ENCODE assay signal across 1 cellular context in the genomic region with DNA sequence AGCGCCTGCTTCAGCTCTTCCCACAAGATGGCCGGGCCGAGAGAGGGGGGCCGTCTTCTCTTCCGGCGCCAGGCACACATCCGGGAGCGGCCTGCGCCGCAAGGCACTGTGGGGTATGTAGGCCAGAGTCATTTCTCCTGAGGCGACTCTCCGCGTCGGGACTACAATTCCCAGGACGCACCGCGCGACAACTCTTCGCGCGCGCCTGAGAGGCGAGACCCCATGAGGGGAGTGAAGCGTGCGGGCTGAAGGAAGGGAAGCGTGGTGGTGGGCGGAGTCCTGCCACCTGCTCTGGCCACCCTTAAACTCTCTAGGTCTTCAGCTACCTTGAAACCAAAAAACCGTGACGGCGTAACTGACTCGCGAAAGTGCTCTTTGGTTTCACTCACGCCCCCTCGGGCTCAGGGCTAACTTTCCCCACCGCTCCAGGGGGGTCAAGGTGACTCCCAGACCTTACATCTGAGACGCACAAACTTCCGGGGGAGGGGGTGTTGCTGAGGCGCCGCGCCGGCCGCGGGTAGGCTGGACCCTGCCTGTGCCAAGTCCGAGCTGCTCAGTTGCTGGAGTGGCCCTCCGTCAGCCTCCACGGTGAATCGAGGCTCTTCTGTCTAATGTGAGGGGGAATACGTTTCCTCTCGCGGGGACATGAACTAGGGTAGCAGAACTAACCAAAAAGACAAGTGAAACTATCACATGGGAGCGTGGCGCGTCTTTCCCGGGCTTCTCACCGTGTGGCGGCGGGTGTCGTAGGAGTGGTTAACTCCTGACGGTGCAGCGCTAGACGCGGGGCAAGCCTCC.
A peak's percentile ranks its signal among the peaks of the same experiment; 100 is the strongest.
TF ChIP-seq lines count a peak whose summit lies in the region.

A gene (minus strand): TSS at position 45 of the 798 bp plus-strand sequence. CDS start 102 bp downstream, outside the sequence.

TF ChIP-seq in HepG2, 621 proteins besides CTCF, POLR2A, EP300 and RAD21 (continued from another document):
- TF ChIP-seq ZFP36 (IDR thresholded peaks at IDR 0.05; ENCODE audit: borderline replicate concordance, low read depth, low read length, partially characterized antibody) (peak; percentile 9), KLF12 (CRISPR knock-in tag; IDR thresholded peaks at IDR 0.05; ENCODE audit: borderline replicate concordance) (peak; percentile 33; the same call in 1 of the 2 replicates), RFX5 (IDR thresholded peaks at IDR 0.05; ENCODE audit: low read depth, low read length) (no peak), ATM (IDR thresholded peaks at IDR 0.05; ENCODE audit: borderline replicate concordance) (no peak), ERF (CRISPR knock-in tag; IDR thresholded peaks at IDR 0.05) (peak; percentile 53; the same call in 1 of the 2 replicates), ZFP62 (CRISPR knock-in tag; IDR thresholded peaks at IDR 0.05) (no peak), ZNF781 (CRISPR knock-in tag; IDR thresholded peaks at IDR 0.05; ENCODE audit: borderline replicate concordance, not compliant biosample characterization) (no peak), ZBTB42 (CRISPR knock-in tag; IDR thresholded peaks at IDR 0.05) (peak; percentile 67; the same call in 1 of the 2 replicates), POLR2AphosphoS5 (IDR thresholded peaks at IDR 0.05; ENCODE audit: low read depth, low read length) (peak; percentile 83), ZNF326 (CRISPR knock-in tag; IDR thresholded peaks at IDR 0.05; ENCODE audit: borderline replicate concordance) (no peak), AKAP8 (CRISPR knock-in tag; IDR thresholded peaks at IDR 0.05) (no peak), RBM22 (optimal IDR thresholded peaks at IDR 0.05; ENCODE audit: low read length) (peak; percentile 25), SAP130 (CRISPR knock-in tag; IDR thresholded peaks at IDR 0.05; ENCODE audit: low read depth) (peak; percentile 90), IRF2 (CRISPR knock-in tag; IDR thresholded peaks at IDR 0.05) (peak; percentile 39), ZFP36L1 (CRISPR knock-in tag; IDR thresholded peaks at IDR 0.05) (peak; percentile 34; the same call in 1 of the 2 replicates), PCBP2 (optimal IDR thresholded peaks at IDR 0.05; ENCODE audit: low read depth, low read length, poor library complexity, severe bottlenecking) (no peak)
- TF ChIP-seq, protein P1, sequence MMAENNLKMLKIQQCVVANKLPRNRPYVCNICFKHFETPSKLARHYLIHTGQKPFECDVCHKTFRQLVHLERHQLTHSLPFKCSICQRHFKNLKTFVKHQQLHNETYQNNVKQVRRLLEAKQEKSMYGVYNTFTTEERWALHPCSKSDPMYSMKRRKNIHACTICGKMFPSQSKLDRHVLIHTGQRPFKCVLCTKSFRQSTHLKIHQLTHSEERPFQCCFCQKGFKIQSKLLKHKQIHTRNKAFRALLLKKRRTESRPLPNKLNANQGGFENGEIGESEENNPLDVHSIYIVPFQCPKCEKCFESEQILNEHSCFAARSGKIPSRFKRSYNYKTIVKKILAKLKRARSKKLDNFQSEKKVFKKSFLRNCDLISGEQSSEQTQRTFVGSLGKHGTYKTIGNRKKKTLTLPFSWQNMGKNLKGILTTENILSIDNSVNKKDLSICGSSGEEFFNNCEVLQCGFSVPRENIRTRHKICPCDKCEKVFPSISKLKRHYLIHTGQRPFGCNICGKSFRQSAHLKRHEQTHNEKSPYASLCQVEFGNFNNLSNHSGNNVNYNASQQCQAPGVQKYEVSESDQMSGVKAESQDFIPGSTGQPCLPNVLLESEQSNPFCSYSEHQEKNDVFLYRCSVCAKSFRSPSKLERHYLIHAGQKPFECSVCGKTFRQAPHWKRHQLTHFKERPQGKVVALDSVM (CRISPR knock-in tag; IDR thresholded peaks at IDR 0.05): peak; percentile 48
- TF ChIP-seq, protein P2, sequence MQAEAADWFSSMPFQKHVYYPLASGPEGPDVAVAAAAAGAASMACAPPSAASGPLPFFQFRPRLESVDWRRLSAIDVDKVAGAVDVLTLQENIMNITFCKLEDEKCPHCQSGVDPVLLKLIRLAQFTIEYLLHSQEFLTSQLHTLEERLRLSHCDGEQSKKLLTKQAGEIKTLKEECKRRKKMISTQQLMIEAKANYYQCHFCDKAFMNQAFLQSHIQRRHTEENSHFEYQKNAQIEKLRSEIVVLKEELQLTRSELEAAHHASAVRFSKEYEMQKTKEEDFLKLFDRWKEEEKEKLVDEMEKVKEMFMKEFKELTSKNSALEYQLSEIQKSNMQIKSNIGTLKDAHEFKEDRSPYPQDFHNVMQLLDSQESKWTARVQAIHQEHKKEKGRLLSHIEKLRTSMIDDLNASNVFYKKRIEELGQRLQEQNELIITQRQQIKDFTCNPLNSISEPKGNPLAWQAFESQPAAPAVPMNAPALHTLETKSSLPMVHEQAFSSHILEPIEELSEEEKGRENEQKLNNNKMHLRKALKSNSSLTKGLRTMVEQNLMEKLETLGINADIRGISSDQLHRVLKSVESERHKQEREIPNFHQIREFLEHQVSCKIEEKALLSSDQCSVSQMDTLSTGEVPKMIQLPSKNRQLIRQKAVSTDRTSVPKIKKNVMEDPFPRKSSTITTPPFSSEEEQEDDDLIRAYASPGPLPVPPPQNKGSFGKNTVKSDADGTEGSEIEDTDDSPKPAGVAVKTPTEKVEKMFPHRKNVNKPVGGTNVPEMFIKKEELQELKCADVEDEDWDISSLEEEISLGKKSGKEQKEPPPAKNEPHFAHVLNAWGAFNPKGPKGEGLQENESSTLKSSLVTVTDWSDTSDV (CRISPR knock-in tag; IDR thresholded peaks at IDR 0.05): peak; percentile 81; the same call in 1 of the 2 replicates
- TF ChIP-seq, protein P3, sequence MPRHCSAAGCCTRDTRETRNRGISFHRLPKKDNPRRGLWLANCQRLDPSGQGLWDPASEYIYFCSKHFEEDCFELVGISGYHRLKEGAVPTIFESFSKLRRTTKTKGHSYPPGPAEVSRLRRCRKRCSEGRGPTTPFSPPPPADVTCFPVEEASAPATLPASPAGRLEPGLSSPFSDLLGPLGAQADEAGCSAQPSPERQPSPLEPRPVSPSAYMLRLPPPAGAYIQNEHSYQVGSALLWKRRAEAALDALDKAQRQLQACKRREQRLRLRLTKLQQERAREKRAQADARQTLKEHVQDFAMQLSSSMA (CRISPR knock-in tag; IDR thresholded peaks at IDR 0.05): no peak
- TF ChIP-seq, protein P4, sequence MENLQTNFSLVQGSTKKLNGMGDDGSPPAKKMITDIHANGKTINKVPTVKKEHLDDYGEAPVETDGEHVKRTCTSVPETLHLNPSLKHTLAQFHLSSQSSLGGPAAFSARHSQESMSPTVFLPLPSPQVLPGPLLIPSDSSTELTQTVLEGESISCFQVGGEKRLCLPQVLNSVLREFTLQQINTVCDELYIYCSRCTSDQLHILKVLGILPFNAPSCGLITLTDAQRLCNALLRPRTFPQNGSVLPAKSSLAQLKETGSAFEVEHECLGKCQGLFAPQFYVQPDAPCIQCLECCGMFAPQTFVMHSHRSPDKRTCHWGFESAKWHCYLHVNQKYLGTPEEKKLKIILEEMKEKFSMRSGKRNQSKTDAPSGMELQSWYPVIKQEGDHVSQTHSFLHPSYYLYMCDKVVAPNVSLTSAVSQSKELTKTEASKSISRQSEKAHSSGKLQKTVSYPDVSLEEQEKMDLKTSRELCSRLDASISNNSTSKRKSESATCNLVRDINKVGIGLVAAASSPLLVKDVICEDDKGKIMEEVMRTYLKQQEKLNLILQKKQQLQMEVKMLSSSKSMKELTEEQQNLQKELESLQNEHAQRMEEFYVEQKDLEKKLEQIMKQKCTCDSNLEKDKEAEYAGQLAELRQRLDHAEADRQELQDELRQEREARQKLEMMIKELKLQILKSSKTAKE (CRISPR knock-in tag; IDR thresholded peaks at IDR 0.05; ENCODE audit: borderline replicate concordance): no peak
- TF ChIP-seq, protein P5, sequence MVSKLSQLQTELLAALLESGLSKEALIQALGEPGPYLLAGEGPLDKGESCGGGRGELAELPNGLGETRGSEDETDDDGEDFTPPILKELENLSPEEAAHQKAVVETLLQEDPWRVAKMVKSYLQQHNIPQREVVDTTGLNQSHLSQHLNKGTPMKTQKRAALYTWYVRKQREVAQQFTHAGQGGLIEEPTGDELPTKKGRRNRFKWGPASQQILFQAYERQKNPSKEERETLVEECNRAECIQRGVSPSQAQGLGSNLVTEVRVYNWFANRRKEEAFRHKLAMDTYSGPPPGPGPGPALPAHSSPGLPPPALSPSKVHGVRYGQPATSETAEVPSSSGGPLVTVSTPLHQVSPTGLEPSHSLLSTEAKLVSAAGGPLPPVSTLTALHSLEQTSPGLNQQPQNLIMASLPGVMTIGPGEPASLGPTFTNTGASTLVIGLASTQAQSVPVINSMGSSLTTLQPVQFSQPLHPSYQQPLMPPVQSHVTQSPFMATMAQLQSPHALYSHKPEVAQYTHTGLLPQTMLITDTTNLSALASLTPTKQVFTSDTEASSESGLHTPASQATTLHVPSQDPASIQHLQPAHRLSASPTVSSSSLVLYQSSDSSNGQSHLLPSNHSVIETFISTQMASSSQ (IDR thresholded peaks at IDR 0.05; ENCODE audit: low read depth): peak; percentile 35; the same call in 1 of the 2 replicates
- TF ChIP-seq, protein P5 (CRISPR knock-in tag; IDR thresholded peaks at IDR 0.05; ENCODE audit: borderline replicate concordance): no peak; the same call in 1 of the 2 replicates
